In genomic region chr7:141231018-141231792, GRCh38 we compare ENCODE assay signal across 9 cellular contexts.
DNase-seq lines count a peak whose midpoint lies in the region; ATAC-seq, FAIRE-seq and TF ChIP-seq lines count a peak whose summit lies in the region.
"Had no signal": no experiment of that assay in that cellular context is flagged by ENCODE, and none has a peak within 500 bp of the region (broad histone marks: within the 10 kb centered on the region; RNA-seq: fewer than 3 reads in every experiment).

No MANE protein-coding gene starts in this region.

- H3K9ac ChIP-seq in kidney (ENCODE audit: low read length in 2 of 2), result no peak overlapping the region

- DNase-seq in COLO668 (lab: John Stamatoyannopoulos, UW; ENCODE audit: unreplicated experiment) (peak; percentile 46), HuH-7.5 (ENCODE audit: low spot score) (peak; percentile 59), anterior cingulate cortex (lab: John Stamatoyannopoulos, UW) (peak in 34 of 58 donors; percentile 2 to 62 (median 22)), kidney (peak; percentile 45), sciatic nerve (ENCODE audit: low spot score) (no peak), AG08395 (ENCODE audit: low spot score) (no peak), Peyer's patch (no peak), NCI-H128 (lab: John Stamatoyannopoulos, UW; ENCODE audit: unreplicated experiment) (no peak)
- DNase-seq: NCI-H187 treated with DMSO at 0.1 percent for 48 hours had no signal

- no peak for FAIRE-seq in kidney (lab: Jason Lieb, UNC)

- H3K9me3 ChIP-seq in kidney (ENCODE audit: control insufficient read depth in 1 of 2, low read length in 2 of 2) (no peaks in the 10 kb centered on the region), Peyer's patch (no peaks in the 10 kb centered on the region)

- H3K4me3 ChIP-seq in kidney (ENCODE audit: low read length in 2 of 2) (no peak overlapping the region), Peyer's patch (no peak overlapping the region)

- H3K4me1 ChIP-seq in kidney (ENCODE audit: control insufficient read depth in 1 of 2, insufficient read depth in 1 of 2, low read depth in 1 of 2, low read length in 2 of 2) (no peaks in the 10 kb centered on the region), Peyer's patch (no peaks in the 10 kb centered on the region)

- TF ChIP-seq POLR2A in Peyer's patch (IDR thresholded peaks at IDR 0.05), result no peak

- TF ChIP-seq CTCF in kidney (IDR thresholded peaks at IDR 0.05; ENCODE audit: borderline replicate concordance, extremely low read depth, insufficient read depth) (peak; percentile 17), Peyer's patch (IDR thresholded peaks at IDR 0.05) (no peak)

- intact Hi-C loops in kidney (cut with DNase I) (no loop called here), sciatic nerve (cut with DNase I) (no loop called here)

- no peak overlapping the region for H3K27ac ChIP-seq in kidney (ENCODE audit: low read depth in 2 of 2, low read length in 2 of 2)
- H3K27ac ChIP-seq in Peyer's patch, result no peak overlapping the region

- H3K36me3 ChIP-seq in kidney (ENCODE audit: control insufficient read depth in 1 of 2, insufficient read depth in 2 of 2, low read length in 2 of 2) (no peaks in the 10 kb centered on the region), Peyer's patch (no peaks in the 10 kb centered on the region)

- no peaks in the 10 kb centered on the region for H3K27me3 ChIP-seq in Peyer's patch

- ATAC-seq in sciatic nerve, result no peak

Comparison
In these comparisons a context has a peak if more than half of its experiments do, and no peak if none do; other contexts are left out.
1. DNase-seq: peak in COLO668 (single experiment), HuH-7.5 (single experiment), anterior cingulate cortex (34 of 58) and kidney (single experiment); none in sciatic nerve (single experiment), AG08395 (single experiment), Peyer's patch (0 of 3) and NCI-H128 (single experiment).